Comparison of ENCODE assay signal across 1 cellular context in genomic region chr10:3879073-3879472, GRCh38.
TF ChIP-seq lines count a peak whose summit lies in the region.

No MANE protein-coding gene starts in this region.

TF ChIP-seq in HepG2, 621 proteins besides CTCF, POLR2A, EP300 and RAD21 (continued from another document):
- TF ChIP-seq IKZF5 (CRISPR knock-in tag; IDR thresholded peaks at IDR 0.05) (0 out of 2 replicates have a peak, but pooled peaks have one; percentile 46), NR2C2 (CRISPR knock-in tag; IDR thresholded peaks at IDR 0.05; ENCODE audit: borderline replicate concordance) (0 out of 2 replicates have a peak, but pooled peaks have one; percentile 34), SMC3 (IDR thresholded peaks at IDR 0.05; ENCODE audit: low read length) (peak; percentile 28; the same call in 1 of the 2 replicates), HOXD1 (CRISPR knock-in tag; IDR thresholded peaks at IDR 0.05) (no peak), TFDP1 (CRISPR knock-in tag; IDR thresholded peaks at IDR 0.05; ENCODE audit: borderline replicate concordance) (no peak), THAP11 (CRISPR knock-in tag; IDR thresholded peaks at IDR 0.05) (peak; percentile 32; the same call in 1 of the 2 replicates), FOXA3 (CRISPR knock-in tag; IDR thresholded peaks at IDR 0.05) (peak; percentile 94), HOMEZ (CRISPR knock-in tag; IDR thresholded peaks at IDR 0.05; ENCODE audit: low read depth) (0 out of 2 replicates have a peak, but pooled peaks have one; percentile 39), HNF4G (IDR thresholded peaks at IDR 0.05; ENCODE audit: borderline replicate concordance, low read depth, low read length) (no peak), HNF4G (CRISPR knock-in tag; IDR thresholded peaks at IDR 0.05; ENCODE audit: borderline replicate concordance, low read depth) (no peak), ZFP36L2 (CRISPR knock-in tag; IDR thresholded peaks at IDR 0.05) (no peak), GPN1 (CRISPR knock-in tag; IDR thresholded peaks at IDR 0.05; ENCODE audit: borderline replicate concordance) (no peak), ZNF644 (CRISPR knock-in tag; IDR thresholded peaks at IDR 0.05; ENCODE audit: low read depth) (0 out of 2 replicates have a peak, but pooled peaks have one; percentile 17), GABPB1 (CRISPR knock-in tag; IDR thresholded peaks at IDR 0.05) (0 out of 2 replicates have a peak, but pooled peaks have one; percentile 21), SOX5 (CRISPR knock-in tag; IDR thresholded peaks at IDR 0.05; ENCODE audit: borderline replicate concordance) (peak; percentile 71; the same call in 1 of the 2 replicates), TBX2 (CRISPR knock-in tag; IDR thresholded peaks at IDR 0.05; ENCODE audit: borderline replicate concordance) (peak; percentile 59; the same call in 1 of the 2 replicates), AHDC1 (CRISPR knock-in tag; IDR thresholded peaks at IDR 0.05; ENCODE audit: borderline replicate concordance) (peak; percentile 24; the same call in 1 of the 2 replicates)
